In the genomic region with DNA sequence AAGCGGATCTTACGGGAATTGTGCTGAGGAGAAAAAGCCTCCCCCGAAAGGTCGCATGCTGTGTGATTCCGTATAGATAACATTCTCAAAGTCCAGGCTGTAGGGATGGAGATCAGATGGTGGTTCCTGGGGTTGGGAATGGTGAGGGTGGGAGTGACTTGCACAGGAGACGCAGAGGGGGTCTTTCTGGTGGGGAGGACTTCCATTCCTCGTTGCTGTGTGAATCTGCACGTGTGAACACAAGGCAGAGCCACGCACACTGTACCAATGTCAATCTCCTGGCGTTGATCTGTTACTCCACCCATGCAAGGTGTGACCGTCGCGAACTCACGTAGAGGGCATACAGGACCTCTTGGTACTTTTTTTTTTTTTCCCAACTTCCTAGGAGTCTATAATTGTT, we compare ENCODE assay signal across 19 cellular contexts.
"Had no signal": no experiment of that assay in that cellular context is flagged by ENCODE, and none has a peak within 500 bp of the region (broad histone marks: within the 10 kb centered on the region; RNA-seq: fewer than 3 reads in every experiment).

No MANE protein-coding gene starts in this region.

- H3K4me1 ChIP-seq: pancreas, right lobe of liver, tibial artery, vagina had no signal

- ATAC-seq: activated naive CD4-positive, alpha-beta T cell treated with anti-CD3 and anti-CD28 coated beads, Interleukin-2, amount 50 U/mL, for 72 hours; body of pancreas; left lobe of liver had no signal

- H3K4me3 ChIP-seq: body of pancreas, pancreas, right lobe of liver, SK-N-MC, tibial artery, vagina had no signal

- H3K27ac Mint-ChIP-seq: activated naive CD4-positive, alpha-beta T cell treated with anti-CD3 and anti-CD28 coated beads, Interleukin-2, amount 50 U/mL, for 72 hours had no signal

- H3K27ac ChIP-seq: body of pancreas, pancreas, right lobe of liver, SK-N-MC, tibial artery, vagina had no signal

- H3K9me3 ChIP-seq: body of pancreas, pancreas, vagina had no signal

- DNase-seq: activated CD4-positive, alpha-beta T cell treated with anti-CD3 and anti-CD28 coated beads, Interleukin-2, amount 50 U/mL, for 1 hour; activated T-cell treated with anti-CD3 and anti-CD28 coated beads, Interleukin-2, amount 50 U/mL, for 48 hours; caudate nucleus; erythroblast; foreskin melanocyte; hypothalamus; kidney; mammary epithelial cell; small intestine; stimulated activated CD8-positive, alpha-beta memory T cell treated with anti-CD3 and anti-CD28 coated beads, Interleukin-4, amount 100 ng/mL, for 48 hours; stimulated activated naive CD4-positive, alpha-beta T cell had no signal

- H3K27me3 ChIP-seq: body of pancreas, pancreas, right lobe of liver, tibial artery, vagina had no signal

- H3K36me3 ChIP-seq: pancreas, right lobe of liver, tibial artery, vagina had no signal
